In genomic region chr4:38884254-38884653, GRCh38 we compare ENCODE assay signal across 9 cellular contexts. TPM values are rescaled to one million over a fixed set of nuclear protein-coding genes. Genes with fewer than 3 reads are reported as not detected.
"Had no signal": no experiment of that assay in that cellular context is flagged by ENCODE, and none has a peak within 500 bp of the region (broad histone marks: within the 10 kb centered on the region; RNA-seq: fewer than 3 reads in every experiment).

No MANE protein-coding gene starts in this region.

- H3K4me3 ChIP-seq: GM23248, HAP-1, K562 had no signal

- H3K36me3 ChIP-seq: HAP-1 had no signal

- FAIRE-seq: HTR-8/SVneo, K562 had no signal

- H2AFZ ChIP-seq: GM23248 had no signal

- DNase-seq: GM23248, GOT3, H7, IMR-90, KG1 had no signal

- H3K4me1 ChIP-seq: HAP-1 had no signal

- H3K27ac ChIP-seq: GM23248 had no signal

- ATAC-seq: HCT116, K562 had no signal

- H3K9ac ChIP-seq: GM23248 had no signal

- H3K9me3 ChIP-seq: HAP-1 had no signal

RNA-seq across cellular contexts. Expression of gene TLR6, which starts 27.6 kb away (rescaled TPM):
- total RNA-seq: H7 had no signal
